ENCODE assay signal across 10 cellular contexts in genomic region chr10:128631801-128632241, GRCh38.
A peak's percentile ranks its signal among the peaks of the same experiment; 100 is the strongest.
DNase-seq lines count a peak whose midpoint lies in the region; ATAC-seq, FAIRE-seq and TF ChIP-seq lines count a peak whose summit lies in the region.
"Had no signal": no experiment of that assay in that cellular context is flagged by ENCODE, and none has a peak within 500 bp of the region (broad histone marks: within the 10 kb centered on the region; RNA-seq: fewer than 3 reads in every experiment).

No MANE protein-coding gene starts in this region.

- H2BK120ac ChIP-seq in neuronal stem cell (ENCODE audit: low read depth, low read length): no peak overlapping the region

- no peak for ATAC-seq in GM18858 (IDR thresholded peaks at IDR 0.05; ENCODE audit: unreplicated experiment)
- no peak for ATAC-seq in GM19463 (IDR thresholded peaks at IDR 0.05; ENCODE audit: unreplicated experiment)
- no peak for ATAC-seq in GM18861 (IDR thresholded peaks at IDR 0.05; ENCODE audit: unreplicated experiment)

- no peak overlapping the region for H3K14ac ChIP-seq in neuronal stem cell (ENCODE audit: low read length)

- H2AFZ ChIP-seq in Loucy (ENCODE audit: low read length): 0 out of 2 replicates have a peak overlapping the region, but pooled peaks have one; percentile 41
- no peak overlapping the region for H2AFZ ChIP-seq in neuronal stem cell (ENCODE audit: low read length)

- no peak overlapping the region for H3K23ac ChIP-seq in neuronal stem cell (ENCODE audit: low read depth, low read length, poor library complexity)

- H2BK12ac ChIP-seq in neuronal stem cell (ENCODE audit: low read length): no peak overlapping the region

- H3K4me2 ChIP-seq in Loucy (ENCODE audit: low read depth, low read length, poor library complexity, severe bottlenecking) (no peak overlapping the region), neuronal stem cell (ENCODE audit: insufficient read depth, low read length, poor library complexity, severe bottlenecking) (no peak overlapping the region)

- TF ChIP-seq CTCF in GM06990 (IDR thresholded peaks at IDR 0.05; ENCODE audit: insufficient read depth, low read length, poor library complexity, severe bottlenecking) (peak; percentile 32), Loucy (conservative IDR thresholded peaks at IDR 0.05; ENCODE audit: low read length) (peak; percentile 81), choroid plexus epithelial cell (conservative IDR thresholded peaks at IDR 0.05; ENCODE audit: low read depth, low read length) (peak; percentile 47)

- no peak for DNase-seq in GM06990 (ENCODE audit: extremely low read depth, insufficient read length)
- DNase-seq in choroid plexus epithelial cell (ENCODE audit: low read depth): peak; percentile 38
- DNase-seq in neuronal stem cell (ENCODE audit: low spot score): peak; percentile 29
- no peak for DNase-seq in GM12892 (ENCODE audit: insufficient read length)
- DNase-seq: activated naive CD8-positive, alpha-beta T cell treated with anti-CD3 and anti-CD28 coated beads, Interleukin-2, amount 10 ng/mL, durations not matched to agents 7 days and 5 days had no signal

- H4K8ac ChIP-seq in neuronal stem cell (ENCODE audit: low read depth, low read length): no peak overlapping the region

- H3K4me1 ChIP-seq in Loucy (ENCODE audit: insufficient read depth, low read length, poor library complexity, severe bottlenecking) (no peaks in the 10 kb centered on the region), neuronal stem cell (ENCODE audit: control insufficient read depth in 2 of 2, insufficient read depth in 1 of 2, low read depth in 1 of 2, low read length in 2 of 2) (peaks cover 0 to 2% of the 10 kb centered on the region in 2 donors)

- H3K36me3 ChIP-seq in GM06990 (ENCODE audit: control insufficient read depth, insufficient read depth, low read length) (no peaks in the 10 kb centered on the region), Loucy (ENCODE audit: insufficient read depth, low read length) (no peaks in the 10 kb centered on the region), neuronal stem cell (replicated peaks in 1 of 2; ENCODE audit: control insufficient read depth in 2 of 2, insufficient read depth in 2 of 2, low read length in 2 of 2) (no peaks in the 10 kb centered on the region)
- H3K36me3 ChIP-seq: neutrophil had no signal

- no peaks in the 10 kb centered on the region for H3K9me3 ChIP-seq in Loucy (ENCODE audit: insufficient read depth, low read depth, low read length)
- no peaks in the 10 kb centered on the region for H3K9me3 ChIP-seq in neuronal stem cell (replicated peaks in 1 of 2; ENCODE audit: control insufficient read depth in 2 of 2, insufficient read depth in 1 of 2, low read depth in 1 of 2, low read length in 2 of 2)
- H3K9me3 ChIP-seq: neutrophil had no signal

- no peak for FAIRE-seq in GM12892 (lab: Jason Lieb, UNC)

- no peak overlapping the region for H3K4ac ChIP-seq in neuronal stem cell (ENCODE audit: low read length)

- no peak for TF ChIP-seq POLR2A in GM12892 (IDR thresholded peaks at IDR 0.05; ENCODE audit: low read depth, low read length)

- no peak overlapping the region for H2BK5ac ChIP-seq in neuronal stem cell (ENCODE audit: low read length)

- no peak overlapping the region for H3K27ac ChIP-seq in neuronal stem cell (replicated peaks; ENCODE audit: low read length)
- H3K27ac ChIP-seq: neutrophil had no signal

- WGBS in neuronal stem cell (ENCODE audit: extremely low coverage in 2 of 2, insufficient read length in 2 of 2, insufficient replicate concordance in 1 of 2), 2 donors: no CpG with 5 or more reads among the region's 12 CpGs

- H3K9me2 ChIP-seq in Loucy (replicated peaks; ENCODE audit: low read depth, low read length): no peaks in the 10 kb centered on the region

- H3K9ac ChIP-seq in Loucy (ENCODE audit: low read depth, low read length, poor library complexity, severe bottlenecking): no peak overlapping the region
- H3K9ac ChIP-seq in neuronal stem cell (ENCODE audit: low read depth, low read length, poor library complexity): no peak overlapping the region

- H3K79me1 ChIP-seq in neuronal stem cell (ENCODE audit: low read depth, low read length): no peaks in the 10 kb centered on the region

- no peaks in the 10 kb centered on the region for H4K20me1 ChIP-seq in Loucy (ENCODE audit: insufficient read depth, low read length, poor library complexity, severe bottlenecking)

- H4K91ac ChIP-seq in neuronal stem cell (ENCODE audit: low read depth, low read length, poor library complexity): no peak overlapping the region

- no peaks in the 10 kb centered on the region for H3F3A ChIP-seq in Loucy (ENCODE audit: low read depth)

- no peak overlapping the region for H3K18ac ChIP-seq in neuronal stem cell (ENCODE audit: low read length)

- no peak overlapping the region for H2AK5ac ChIP-seq in neuronal stem cell (ENCODE audit: low read depth, low read length)

- H3K4me3 ChIP-seq in GM06990 (replicated peaks; ENCODE audit: low read depth, low read length): no peak overlapping the region
- H3K4me3 ChIP-seq in Loucy (ENCODE audit: low read length, poor library complexity, severe bottlenecking): no peak overlapping the region
- no peak overlapping the region for H3K4me3 ChIP-seq in choroid plexus epithelial cell (ENCODE audit: low read depth, low read length)
- H3K4me3 ChIP-seq in neuronal stem cell (ENCODE audit: low read length in 2 of 2): no peak overlapping the region

- H3K27me3 ChIP-seq in GM06990 (replicated peaks; ENCODE audit: control insufficient read depth, insufficient read depth, low read length) (no peaks in the 10 kb centered on the region; the same call in 1 of the 2 replicates), Loucy (ENCODE audit: insufficient read depth, low read length, poor library complexity, severe bottlenecking) (no peaks in the 10 kb centered on the region), neuronal stem cell (ENCODE audit: control insufficient read depth in 3 of 3, insufficient read depth in 3 of 3, low read depth in 1 of 3, low read length in 3 of 3) (no peaks in the 10 kb centered on the region)
- H3K27me3 ChIP-seq: neutrophil had no signal

- H2BK15ac ChIP-seq in neuronal stem cell (ENCODE audit: low read length): no peak overlapping the region

- H3K79me2 ChIP-seq in Loucy (ENCODE audit: insufficient read depth, low read length): no peaks in the 10 kb centered on the region

Comparison
In these comparisons a context has a peak if more than half of its experiments do, and no peak if none do; other contexts are left out.
1. DNase-seq: peak in choroid plexus epithelial cell (single experiment) and neuronal stem cell (single experiment); none in GM06990 (single experiment) and GM12892 (single experiment).
2. Peak in every context shown above with its lines, with median percentiles within 50 percentile points of each other: CTCF ChIP-seq.